Comparison of ENCODE assay signal across 8 cellular contexts in genomic region chr6:137044366-137045220, GRCh38. TPM values are rescaled to one million over a fixed set of nuclear protein-coding genes. Genes with fewer than 3 reads are reported as not detected.
A peak's percentile ranks its signal among the peaks of the same experiment; 100 is the strongest.
DNase-seq lines count a peak whose midpoint lies in the region; FAIRE-seq and TF ChIP-seq lines count a peak whose summit lies in the region.

Gene IL20RA, minus strand, starts transcription at chr6:137044965. Its CDS starts 237 bp downstream, at chr6:137044728.

- CTCF ChIA-PET in SK-N-SH (lab: Yijun Ruan, JAX) = interaction anchor here (0.7 to 2.6 kb wide), 13 partner anchors 15 to 188 kb away, joined by 3 to 7 read pairs (median 3); no protein-coding TSS in a partner anchor

- FAIRE-seq in GM12891 (lab: Jason Lieb, UNC) = peak; percentile 52

- intact Hi-C loops in uterus (cut with DNase I; ENCODE audit: low total_unique reads) = no loop called here

- H3K27ac Mint-ChIP-seq in mesothelial cell of epicardium = no peak within 1 kb of the TSS

- no peak for TF ChIP-seq POLR2A in GM12891 (IDR thresholded peaks at IDR 0.05; ENCODE audit: low read depth, low read length)
- TF ChIP-seq POLR2A in uterus (IDR thresholded peaks at IDR 0.05) = peak in 1 of 2 donors; percentile 13

- peak within 1 kb of the TSS; percentile 77 for H3K4me3 Mint-ChIP-seq in mesothelial cell of epicardium

- POLR2A ChIA-PET in SK-N-SH (lab: Yijun Ruan, JAX) = interaction anchor here (1.0 to 2.8 kb wide), 8 partner anchors 17 to 123 kb away, joined by 3 to 14 read pairs (median 8); partner anchors contain the start of gene SLC35D3

- peak within 1 kb of the TSS; percentile 80 for H3K4me2 ChIP-seq in SK-N-SH

- H3K4me3 ChIP-seq in SK-N-SH (ENCODE audit: low read depth in 2 of 2, low read length in 1 of 2) = peak within 1 kb of the TSS; percentile 63 to 72
- peak within 1 kb of the TSS; percentile 73 for H3K4me3 ChIP-seq in epithelial cell of proximal tubule (ENCODE audit: low read depth, low read length)
- peak within 1 kb of the TSS; percentile 46 to 93 for H3K4me3 ChIP-seq in uterus

- peaks cover 3% of the 10 kb centered on the region for H3K36me3 Mint-ChIP-seq in mesothelial cell of epicardium

- H4K20me1 ChIP-seq in SK-N-SH (ENCODE audit: insufficient read depth) = no peaks in the 10 kb centered on the region

- peaks cover 15% of the 10 kb centered on the region; the same call in 1 of the 2 replicates for H3K27me3 ChIP-seq in SK-N-SH (ENCODE audit: insufficient read depth)
- no peaks in the 10 kb centered on the region for H3K27me3 ChIP-seq in uterus

- H3K9ac ChIP-seq in SK-N-SH = peak within 1 kb of the TSS; percentile 11; the same call in 1 of the 2 replicates

- H3K27me3 Mint-ChIP-seq in mesothelial cell of epicardium (ENCODE audit: low read depth) = peaks cover 63% of the 10 kb centered on the region

- no peaks in the 10 kb centered on the region for H3K9me2 ChIP-seq in SK-N-SH

- peak within 1 kb of the TSS; percentile 86 for H2AFZ ChIP-seq in SK-N-SH (ENCODE audit: low read depth)

- peaks cover 0 to 3% of the 10 kb centered on the region in 2 experiments; a peak in 2 of 4 replicates for H3K4me1 ChIP-seq in SK-N-SH (ENCODE audit: control insufficient read depth in 1 of 2, insufficient read depth in 2 of 2, low read depth in 1 of 2, low read length in 1 of 2)
- no peaks in the 10 kb centered on the region for H3K4me1 ChIP-seq in uterus

- H3F3A ChIP-seq in SK-N-SH (replicated peaks; ENCODE audit: insufficient read depth) = no peaks in the 10 kb centered on the region

- no peaks in the 10 kb centered on the region for H3K79me2 ChIP-seq in SK-N-SH (ENCODE audit: insufficient read depth)

- H3K36me3 ChIP-seq in SK-N-SH (replicated peaks in 1 of 2; ENCODE audit: control insufficient read depth in 1 of 2, insufficient read depth in 2 of 2, low read length in 1 of 2) (no peaks in the 10 kb centered on the region), uterus (no peaks in the 10 kb centered on the region)

- no peak for TF ChIP-seq EP300 in SK-N-SH (IDR thresholded peaks at IDR 0.05; ENCODE audit: borderline replicate concordance in 1 of 2, low read depth in 1 of 2, low read length in 1 of 2)

- peaks cover 4% of the 10 kb centered on the region for H3K4me1 Mint-ChIP-seq in mesothelial cell of epicardium

- DNase-seq in 8988T = peak; percentile 21
- peak; percentile 37 for DNase-seq in GM12891 (ENCODE audit: insufficient read length, low spot score)
- DNase-seq in SK-N-SH = peak; percentile 87
- DNase-seq in epithelial cell of proximal tubule (ENCODE audit: low read depth) = no peak
- DNase-seq in mesothelial cell of epicardium (ENCODE audit: low spot score in 2 of 2, unreplicated experiment in 2 of 2) = peak; percentile 21 to 42
- peak; percentile 33 to 43 for DNase-seq in uterus
- DNase-seq in activated CD4-positive, CD25-positive, alpha-beta regulatory T cell treated with anti-CD3 and anti-CD28 coated beads, Interleukin-2, amount 50 U/mL, for 72 hours = no peak
- no peak for DNase-seq in NCI-H2107 (lab: John Stamatoyannopoulos, UW)

- WGBS in SK-N-SH (ENCODE audit: low lambda C conversion rate) = 40% methylated on average over 21 of the region's 83 CpGs

- H3K9me3 ChIP-seq in SK-N-SH (no peaks in the 10 kb centered on the region), uterus (no peaks in the 10 kb centered on the region)

- no peak for TF ChIP-seq CTCF in SK-N-SH (IDR thresholded peaks at IDR 0.05)
- TF ChIP-seq CTCF in epithelial cell of proximal tubule (conservative IDR thresholded peaks at IDR 0.05; ENCODE audit: low read depth, low read length) = no peak
- no peak for TF ChIP-seq CTCF in mesothelial cell of epicardium (IDR thresholded peaks at IDR 0.05; ENCODE audit: unreplicated experiment)
- peak in 1 of 4 experiments; percentile 22 for TF ChIP-seq CTCF in uterus (IDR thresholded peaks at IDR 0.05)

- TF ChIP-seq RAD21 in SK-N-SH (IDR thresholded peaks at IDR 0.05; ENCODE audit: low read length) = no peak

- peak within 1 kb of the TSS in 1 of 2 experiments; percentile 84; a peak in 2 of 4 replicates for H3K27ac ChIP-seq in SK-N-SH (ENCODE audit: low read depth in 2 of 2, low read length in 1 of 2)
- H3K27ac ChIP-seq in uterus = peak within 1 kb of the TSS; percentile 59 to 79

- H3K9me3 Mint-ChIP-seq in mesothelial cell of epicardium = peaks cover 14% of the 10 kb centered on the region

TF ChIP-seq in GM12891, 5 proteins besides CTCF, POLR2A, EP300 and RAD21:
- TF ChIP-seq PAX5 (IDR thresholded peaks at IDR 0.05; ENCODE audit: insufficient read depth, low read length, severe bottlenecking) = no peak
- TF ChIP-seq POU2F2 (IDR thresholded peaks at IDR 0.05; ENCODE audit: low read depth, low read length) = no peak
- TF ChIP-seq POLR2AphosphoS5 (IDR thresholded peaks at IDR 0.05; ENCODE audit: low read depth, low read length) = no peak
- no peak for TF ChIP-seq SPI1 (IDR thresholded peaks at IDR 0.05; ENCODE audit: low read depth, low read length)
- TF ChIP-seq TAF1 (IDR thresholded peaks at IDR 0.05; ENCODE audit: low read depth, low read length) = no peak

TF ChIP-seq in SK-N-SH, 30 proteins besides CTCF, POLR2A, EP300 and RAD21:
- TF ChIP-seq PBX3 (IDR thresholded peaks at IDR 0.05) (no peak), SIN3A (IDR thresholded peaks at IDR 0.05; ENCODE audit: borderline replicate concordance, low read depth, low read length) (no peak), MXI1 (IDR thresholded peaks at IDR 0.05; ENCODE audit: low read depth, low read length) (peak; percentile 24; the same call in 1 of the 2 replicates), RCOR1 (IDR thresholded peaks at IDR 0.05; ENCODE audit: low read length) (0 out of 2 replicates have a peak, but pooled peaks have one; percentile 3), TEAD4 (IDR thresholded peaks at IDR 0.05; ENCODE audit: borderline replicate concordance, insufficient read depth) (no peak), FOSL2 (IDR thresholded peaks at IDR 0.05; ENCODE audit: borderline replicate concordance, low read depth) (no peak), ZBTB33 (IDR thresholded peaks at IDR 0.05; ENCODE audit: borderline replicate concordance, low read depth) (no peak), ELF1 (IDR thresholded peaks at IDR 0.05) (no peak)
TF ChIP-seq in SK-N-SH: peak in this region for 2.

RNA-seq across cellular contexts. Expression of gene IL20RA, which starts in this region (rescaled TPM):
- polyA plus RNA-seq in GM12891 (2012; ENCODE audit: low read depth, missing spikeins) = 0.03 TPM
- 0.10 and 0.29 TPM in 2 replicates for polyA plus RNA-seq in SK-N-SH (2012; rRNA removed)
- polyA plus RNA-seq in SK-N-SH (2012; cell fraction: cytosol; rRNA removed) = 0.30 and 0.55 TPM in 2 replicates
- polyA plus RNA-seq in SK-N-SH (2012; cell fraction: nucleus; rRNA removed) = 0.10 and 0.12 TPM in 2 replicates
- total RNA-seq in epithelial cell of proximal tubule (0.22 TPM in 1 of 2 replicates, not detected in the other), mesothelial cell of epicardium (1.1 to 2.1 TPM (median 1.7 TPM) in 3 replicates), uterus (1 to 10 TPM in 3 of 4 donors, under 1 TPM in 1; 0.88 to 6.4 (median 4.3) TPM)

Comparison
In these comparisons a context has a peak if more than half of its experiments do, and no peak if none do; other contexts are left out.
1. Peak in DNase-seq, H3K4me3 ChIP-seq, H3K9ac ChIP-seq and H3K4me2 ChIP-seq in SK-N-SH; RNA of the gene not detected or under 1 TPM.
2. DNase-seq: peak in 8988T (single experiment), GM12891 (single experiment), mesothelial cell of epicardium (2 of 2) and uterus (2 of 2); none in epithelial cell of proximal tubule (single experiment), activated CD4-positive, CD25-positive, alpha-beta regulatory T cell treated with anti-CD3 and anti-CD28 coated beads, Interleukin-2, amount 50 U/mL, for 72 hours (single experiment) and NCI-H2107 (single experiment).
3. Peak in every context shown above with its lines, with median percentiles within 50 percentile points of each other: H3K4me3 ChIP-seq.